15 cellular contexts compared by ENCODE assay signal in the genomic region with DNA sequence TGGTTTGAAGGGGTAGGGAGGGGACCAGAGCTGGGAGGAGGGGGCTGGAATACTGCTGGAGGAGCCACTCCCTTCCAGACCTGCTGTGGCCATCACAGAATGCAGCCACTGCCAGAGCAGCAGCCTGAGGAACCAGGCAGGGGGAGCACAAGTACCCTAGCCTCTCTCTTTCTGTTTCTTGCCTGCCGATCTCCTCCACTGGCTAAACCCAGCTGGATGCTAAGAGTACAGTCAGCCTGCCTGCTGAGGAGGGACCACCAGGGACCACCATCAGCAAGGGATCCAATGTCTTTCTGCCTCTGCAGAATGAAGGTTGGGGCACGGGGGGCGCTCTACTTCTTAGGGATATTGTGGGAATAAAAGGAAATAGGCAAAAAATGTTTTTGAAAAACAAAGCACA. TPM values are rescaled to one million over a fixed set of nuclear protein-coding genes. Genes with fewer than 3 reads are reported as not detected.
DNase-seq lines count a peak whose midpoint lies in the region; ATAC-seq and TF ChIP-seq lines count a peak whose summit lies in the region.
"Had no signal": no experiment of that assay in that cellular context is flagged by ENCODE, and none has a peak within 500 bp of the region (broad histone marks: within the 10 kb centered on the region; RNA-seq: fewer than 3 reads in every experiment).

No MANE protein-coding gene starts in this region.

- H3K4me1 ChIP-seq in OCI-LY3 (ENCODE audit: low read length) (peaks cover 26% of the 10 kb centered on the region), colonic mucosa (peaks cover 3% of the 10 kb centered on the region), foreskin keratinocyte (peaks cover 26% of the 10 kb centered on the region)

- no peak for DNase-seq in CD14-positive monocyte (ENCODE audit: low spot score)
- DNase-seq in colonic mucosa = peak; percentile 15
- no peak for DNase-seq in GM10248 (ENCODE audit: extremely low spot score)
- DNase-seq in amniotic stem cell (lab: John Stamatoyannopoulos, UW) = no peak
- no peak for DNase-seq in foreskin keratinocyte
- DNase-seq in NCI-H187 treated with DMSO at 0.1 percent for 48 hours (lab: John Stamatoyannopoulos, UW) = no peak
- DNase-seq: activated T-cell treated with anti-CD3 and anti-CD28 coated beads, Interleukin-2, amount 50 U/mL, for 24 hours; left cardiac atrium; NCI-H2081 treated with DMSO at 0.1 percent for 48 hours; NCI-H526 treated with DMSO at 0.1 percent for 48 hours; stimulated activated CD4-positive, alpha-beta T cell treated with anti-CD3 and anti-CD28 coated beads, Interleukin-4, amount 100 ng/mL, for 4 hours; T-cell had no signal

- no peak overlapping the region for H3K27ac ChIP-seq in OCI-LY3 (ENCODE audit: low read length)
- no peak overlapping the region for H3K27ac ChIP-seq in colonic mucosa
- H3K27ac ChIP-seq in foreskin keratinocyte = no peak overlapping the region

- H3K9me3 Mint-ChIP-seq in CD14-positive monocyte (no peaks in the 10 kb centered on the region), nephron (no peaks in the 10 kb centered on the region)
- H3K9me3 Mint-ChIP-seq: activated T-cell treated with anti-CD3 and anti-CD28 coated beads, Interleukin-2, amount 50 U/mL, for 24 hours; natural killer cell treated with Interleukin-12 subunit alpha and Interleukin-12 subunit beta and Interleukin-15 and Interleukin-18, amount 100 ng/mL, for 72 hours; T-cell had no signal

- H3K9me3 ChIP-seq in OCI-LY3 (ENCODE audit: insufficient read depth, low read length) (no peaks in the 10 kb centered on the region), colonic mucosa (no peaks in the 10 kb centered on the region)

- H3K4me3 ChIP-seq in OCI-LY3 (ENCODE audit: low read length) (no peak overlapping the region), colonic mucosa (no peak overlapping the region)

- H3K27ac Mint-ChIP-seq in CD14-positive monocyte (peak overlapping the region in 6 of 7 donors; percentile 56 to 97 (median 84)), nephron (peak overlapping the region; percentile 38 to 68 (median 65))
- H3K27ac Mint-ChIP-seq: activated T-cell treated with anti-CD3 and anti-CD28 coated beads, Interleukin-2, amount 50 U/mL, for 24 hours had no signal

- ATAC-seq in foreskin keratinocyte = no peak
- ATAC-seq: natural killer cell treated with Interleukin-12 subunit alpha and Interleukin-12 subunit beta and Interleukin-15 and Interleukin-18, amount 100 ng/mL, for 72 hours; T-cell had no signal

- TF ChIP-seq CTCF in CD14-positive monocyte (IDR thresholded peaks at IDR 0.05) (no peak), OCI-LY3 (IDR thresholded peaks at IDR 0.05; ENCODE audit: low read depth, low read length) (peak; percentile 33; the same call in 1 of the 2 replicates), colonic mucosa (IDR thresholded peaks at IDR 0.05) (no peak), nephron (IDR thresholded peaks at IDR 0.05; ENCODE audit: unreplicated experiment in 3 of 3) (no peak), GM10248 (IDR thresholded peaks at IDR 0.05; ENCODE audit: control extremely low read depth, extremely low read depth, low read depth, missing control alignments) (no peak), foreskin keratinocyte (conservative IDR thresholded peaks at IDR 0.05) (no peak)

- no peaks in the 10 kb centered on the region for H3K79me2 ChIP-seq in OCI-LY3 (ENCODE audit: low read length)

- H3K36me3 ChIP-seq in OCI-LY3 (replicated peaks; ENCODE audit: low read depth, low read length) (no peaks in the 10 kb centered on the region), colonic mucosa (no peaks in the 10 kb centered on the region)

- no peaks in the 10 kb centered on the region for H3K27me3 Mint-ChIP-seq in CD14-positive monocyte (ENCODE audit: low read depth in 3 of 3)
- no peaks in the 10 kb centered on the region for H3K27me3 Mint-ChIP-seq in nephron (ENCODE audit: low read depth)
- H3K27me3 Mint-ChIP-seq: activated T-cell treated with anti-CD3 and anti-CD28 coated beads, Interleukin-2, amount 50 U/mL, for 24 hours; natural killer cell treated with Interleukin-12 subunit alpha and Interleukin-12 subunit beta and Interleukin-15 and Interleukin-18, amount 100 ng/mL, for 72 hours; T-cell had no signal

- H4K20me1 ChIP-seq in OCI-LY3 (ENCODE audit: insufficient read depth, low read length) = no peaks in the 10 kb centered on the region

- H3K4me3 Mint-ChIP-seq in CD14-positive monocyte (peak overlapping the region in 1 of 2 donors; percentile 46), nephron (peak overlapping the region in 1 of 3 experiments; percentile 13)
- H3K4me3 Mint-ChIP-seq: natural killer cell treated with Interleukin-12 subunit alpha and Interleukin-12 subunit beta and Interleukin-15 and Interleukin-18, amount 100 ng/mL, for 72 hours; T-cell had no signal

- CTCF ChIA-PET in GM10248 (lab: Yijun Ruan, JAX) = interaction anchor here (2.0 to 5.6 kb wide), 2 partner anchors 27 to 182 kb away, joined by 9 to 35 read pairs; a partner anchor contains a TSS

- H3K9ac ChIP-seq in OCI-LY3 (ENCODE audit: low read length) (no peak overlapping the region), colonic mucosa (ENCODE audit: low read depth in 2 of 2, low read length in 2 of 2) (no peak overlapping the region)

- POLR2A ChIA-PET in GM10248 (lab: Yijun Ruan, JAX) = interaction anchor here (1.1 kb wide), 1 partner anchor 180 kb away, joined by 3 read pairs; a partner anchor contains a TSS

- H3K36me3 Mint-ChIP-seq in CD14-positive monocyte (peaks cover 15 to 31% of the 10 kb centered on the region in 2 donors), nephron (ENCODE audit: low read depth) (no peaks in the 10 kb centered on the region)
- H3K36me3 Mint-ChIP-seq: natural killer cell treated with Interleukin-12 subunit alpha and Interleukin-12 subunit beta and Interleukin-15 and Interleukin-18, amount 100 ng/mL, for 72 hours; T-cell had no signal

- H3K4me2 ChIP-seq in OCI-LY3 (ENCODE audit: low read length) = peak overlapping the region; percentile 61

- intact Hi-C loops in CD14-positive monocyte (cut with micrococcal nuclease) (no loop called here), colonic mucosa (cut with DNase I) (no loop called here)

- H3K27me3 ChIP-seq in OCI-LY3 (ENCODE audit: low read depth, low read length) = no peaks in the 10 kb centered on the region
- H3K27me3 ChIP-seq in colonic mucosa = no peaks in the 10 kb centered on the region
- H3K27me3 ChIP-seq in foreskin keratinocyte = no peaks in the 10 kb centered on the region

- no peak overlapping the region for H2AFZ ChIP-seq in OCI-LY3 (ENCODE audit: low read depth, low read length)

- H3K4me1 Mint-ChIP-seq in CD14-positive monocyte (peaks cover 74% of the 10 kb centered on the region), nephron (peaks cover 45% of the 10 kb centered on the region)

RNA-seq across cellular contexts. Expression of a gene that starts 4.7 kb away (rescaled TPM):
- 100 to 1,000 TPM; 199 to 238 TPM for polyA plus RNA-seq in CD14-positive monocyte
- total RNA-seq in colonic mucosa = 10 to 100 TPM in 1 of 2 donors, 1 to 10 TPM in 1; 5.4 to 14.7 TPM
- total RNA-seq in foreskin keratinocyte = 51.0 and 57.7 TPM in 2 replicates
- 73.0 and 78.1 TPM in 2 replicates for polyA plus RNA-seq in foreskin keratinocyte

RNA-seq across cellular contexts. Expression of a gene that starts 33.9 kb away (rescaled TPM):
- polyA plus RNA-seq in CD14-positive monocyte (10 to 100 TPM; 56.2 to 57.8 TPM), foreskin keratinocyte (67.9 and 83.1 TPM in 2 replicates)
- total RNA-seq in colonic mucosa (10 to 100 TPM; 24.8 to 45.1 TPM), foreskin keratinocyte (55.8 and 62.8 TPM in 2 replicates)
